1 cellular context compared by ENCODE assay signal in genomic region chr13:45219938-45220375, GRCh38.
TF ChIP-seq lines count a peak whose summit lies in the region.

No MANE protein-coding gene starts in this region.

TF ChIP-seq in HEK293, 187 proteins besides CTCF, POLR2A, EP300 and RAD21 (continued from another document and continues in another):
- TF ChIP-seq, protein P1, sequence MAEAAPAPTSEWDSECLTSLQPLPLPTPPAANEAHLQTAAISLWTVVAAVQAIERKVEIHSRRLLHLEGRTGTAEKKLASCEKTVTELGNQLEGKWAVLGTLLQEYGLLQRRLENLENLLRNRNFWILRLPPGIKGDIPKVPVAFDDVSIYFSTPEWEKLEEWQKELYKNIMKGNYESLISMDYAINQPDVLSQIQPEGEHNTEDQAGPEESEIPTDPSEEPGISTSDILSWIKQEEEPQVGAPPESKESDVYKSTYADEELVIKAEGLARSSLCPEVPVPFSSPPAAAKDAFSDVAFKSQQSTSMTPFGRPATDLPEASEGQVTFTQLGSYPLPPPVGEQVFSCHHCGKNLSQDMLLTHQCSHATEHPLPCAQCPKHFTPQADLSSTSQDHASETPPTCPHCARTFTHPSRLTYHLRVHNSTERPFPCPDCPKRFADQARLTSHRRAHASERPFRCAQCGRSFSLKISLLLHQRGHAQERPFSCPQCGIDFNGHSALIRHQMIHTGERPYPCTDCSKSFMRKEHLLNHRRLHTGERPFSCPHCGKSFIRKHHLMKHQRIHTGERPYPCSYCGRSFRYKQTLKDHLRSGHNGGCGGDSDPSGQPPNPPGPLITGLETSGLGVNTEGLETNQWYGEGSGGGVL (tag by site-specific recombination; IDR thresholded peaks at IDR 0.05): no peak
- no peak for TF ChIP-seq ZNF785 (tag by site-specific recombination; IDR thresholded peaks at IDR 0.05)
- no peak for TF ChIP-seq ZNF449 (tag by site-specific recombination; IDR thresholded peaks at IDR 0.05)
- no peak for TF ChIP-seq HOXA7 (CRISPR knock-in tag; IDR thresholded peaks at IDR 0.05; ENCODE audit: borderline replicate concordance)
- no peak for TF ChIP-seq ZNF521 (tag by site-specific recombination; IDR thresholded peaks at IDR 0.05)
- TF ChIP-seq, protein P2, sequence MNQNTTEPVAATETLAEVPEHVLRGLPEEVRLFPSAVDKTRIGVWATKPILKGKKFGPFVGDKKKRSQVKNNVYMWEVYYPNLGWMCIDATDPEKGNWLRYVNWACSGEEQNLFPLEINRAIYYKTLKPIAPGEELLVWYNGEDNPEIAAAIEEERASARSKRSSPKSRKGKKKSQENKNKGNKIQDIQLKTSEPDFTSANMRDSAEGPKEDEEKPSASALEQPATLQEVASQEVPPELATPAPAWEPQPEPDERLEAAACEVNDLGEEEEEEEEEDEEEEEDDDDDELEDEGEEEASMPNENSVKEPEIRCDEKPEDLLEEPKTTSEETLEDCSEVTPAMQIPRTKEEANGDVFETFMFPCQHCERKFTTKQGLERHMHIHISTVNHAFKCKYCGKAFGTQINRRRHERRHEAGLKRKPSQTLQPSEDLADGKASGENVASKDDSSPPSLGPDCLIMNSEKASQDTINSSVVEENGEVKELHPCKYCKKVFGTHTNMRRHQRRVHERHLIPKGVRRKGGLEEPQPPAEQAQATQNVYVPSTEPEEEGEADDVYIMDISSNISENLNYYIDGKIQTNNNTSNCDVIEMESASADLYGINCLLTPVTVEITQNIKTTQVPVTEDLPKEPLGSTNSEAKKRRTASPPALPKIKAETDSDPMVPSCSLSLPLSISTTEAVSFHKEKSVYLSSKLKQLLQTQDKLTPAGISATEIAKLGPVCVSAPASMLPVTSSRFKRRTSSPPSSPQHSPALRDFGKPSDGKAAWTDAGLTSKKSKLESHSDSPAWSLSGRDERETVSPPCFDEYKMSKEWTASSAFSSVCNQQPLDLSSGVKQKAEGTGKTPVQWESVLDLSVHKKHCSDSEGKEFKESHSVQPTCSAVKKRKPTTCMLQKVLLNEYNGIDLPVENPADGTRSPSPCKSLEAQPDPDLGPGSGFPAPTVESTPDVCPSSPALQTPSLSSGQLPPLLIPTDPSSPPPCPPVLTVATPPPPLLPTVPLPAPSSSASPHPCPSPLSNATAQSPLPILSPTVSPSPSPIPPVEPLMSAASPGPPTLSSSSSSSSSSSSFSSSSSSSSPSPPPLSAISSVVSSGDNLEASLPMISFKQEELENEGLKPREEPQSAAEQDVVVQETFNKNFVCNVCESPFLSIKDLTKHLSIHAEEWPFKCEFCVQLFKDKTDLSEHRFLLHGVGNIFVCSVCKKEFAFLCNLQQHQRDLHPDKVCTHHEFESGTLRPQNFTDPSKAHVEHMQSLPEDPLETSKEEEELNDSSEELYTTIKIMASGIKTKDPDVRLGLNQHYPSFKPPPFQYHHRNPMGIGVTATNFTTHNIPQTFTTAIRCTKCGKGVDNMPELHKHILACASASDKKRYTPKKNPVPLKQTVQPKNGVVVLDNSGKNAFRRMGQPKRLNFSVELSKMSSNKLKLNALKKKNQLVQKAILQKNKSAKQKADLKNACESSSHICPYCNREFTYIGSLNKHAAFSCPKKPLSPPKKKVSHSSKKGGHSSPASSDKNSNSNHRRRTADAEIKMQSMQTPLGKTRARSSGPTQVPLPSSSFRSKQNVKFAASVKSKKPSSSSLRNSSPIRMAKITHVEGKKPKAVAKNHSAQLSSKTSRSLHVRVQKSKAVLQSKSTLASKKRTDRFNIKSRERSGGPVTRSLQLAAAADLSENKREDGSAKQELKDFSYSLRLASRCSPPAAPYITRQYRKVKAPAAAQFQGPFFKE (tag by site-specific recombination; IDR thresholded peaks at IDR 0.05; ENCODE audit: borderline replicate concordance): no peak
- no peak for TF ChIP-seq ZNF416 (tag by site-specific recombination; IDR thresholded peaks at IDR 0.05)
- TF ChIP-seq ZNF544 (tag by site-specific recombination; IDR thresholded peaks at IDR 0.05): no peak
- TF ChIP-seq ZNF48 (tag by site-specific recombination; IDR thresholded peaks at IDR 0.05): no peak
- TF ChIP-seq, protein P3, sequence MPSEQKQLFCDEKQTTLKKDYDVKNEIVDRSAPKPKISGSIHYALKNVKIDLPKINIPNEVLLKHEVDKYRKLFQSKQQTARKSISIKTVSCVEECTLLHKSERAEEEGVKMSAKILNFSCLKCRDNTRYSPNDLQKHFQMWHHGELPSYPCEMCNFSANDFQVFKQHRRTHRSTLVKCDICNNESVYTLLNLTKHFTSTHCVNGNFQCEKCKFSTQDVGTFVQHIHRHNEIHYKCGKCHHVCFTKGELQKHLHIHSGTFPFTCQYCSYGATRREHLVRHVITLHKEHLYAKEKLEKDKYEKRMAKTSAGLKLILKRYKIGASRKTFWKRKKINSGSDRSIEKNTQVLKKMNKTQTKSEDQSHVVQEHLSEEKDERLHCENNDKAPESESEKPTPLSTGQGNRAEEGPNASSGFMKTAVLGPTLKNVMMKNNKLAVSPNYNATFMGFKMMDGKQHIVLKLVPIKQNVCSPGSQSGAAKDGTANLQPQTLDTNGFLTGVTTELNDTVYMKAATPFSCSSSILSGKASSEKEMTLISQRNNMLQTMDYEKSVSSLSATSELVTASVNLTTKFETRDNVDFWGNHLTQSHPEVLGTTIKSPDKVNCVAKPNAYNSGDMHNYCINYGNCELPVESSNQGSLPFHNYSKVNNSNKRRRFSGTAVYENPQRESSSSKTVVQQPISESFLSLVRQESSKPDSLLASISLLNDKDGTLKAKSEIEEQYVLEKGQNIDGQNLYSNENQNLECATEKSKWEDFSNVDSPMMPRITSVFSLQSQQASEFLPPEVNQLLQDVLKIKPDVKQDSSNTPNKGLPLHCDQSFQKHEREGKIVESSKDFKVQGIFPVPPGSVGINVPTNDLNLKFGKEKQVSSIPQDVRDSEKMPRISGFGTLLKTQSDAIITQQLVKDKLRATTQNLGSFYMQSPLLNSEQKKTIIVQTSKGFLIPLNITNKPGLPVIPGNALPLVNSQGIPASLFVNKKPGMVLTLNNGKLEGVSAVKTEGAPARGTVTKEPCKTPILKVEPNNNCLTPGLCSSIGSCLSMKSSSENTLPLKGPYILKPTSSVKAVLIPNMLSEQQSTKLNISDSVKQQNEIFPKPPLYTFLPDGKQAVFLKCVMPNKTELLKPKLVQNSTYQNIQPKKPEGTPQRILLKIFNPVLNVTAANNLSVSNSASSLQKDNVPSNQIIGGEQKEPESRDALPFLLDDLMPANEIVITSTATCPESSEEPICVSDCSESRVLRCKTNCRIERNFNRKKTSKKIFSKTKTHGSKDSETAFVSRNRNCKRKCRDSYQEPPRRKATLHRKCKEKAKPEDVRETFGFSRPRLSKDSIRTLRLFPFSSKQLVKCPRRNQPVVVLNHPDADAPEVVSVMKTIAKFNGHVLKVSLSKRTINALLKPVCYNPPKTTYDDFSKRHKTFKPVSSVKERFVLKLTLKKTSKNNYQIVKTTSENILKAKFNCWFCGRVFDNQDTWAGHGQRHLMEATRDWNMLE (tag by site-specific recombination; conservative IDR thresholded peaks at IDR 0.05; ENCODE audit: low read depth): no peak
- no peak for TF ChIP-seq ZNF138 (tag by site-specific recombination; IDR thresholded peaks at IDR 0.05; ENCODE audit: borderline replicate concordance)
- no peak for TF ChIP-seq ZNF324 (tag by site-specific recombination; IDR thresholded peaks at IDR 0.05)
- no peak for TF ChIP-seq ZBTB7A (tag by site-specific recombination; IDR thresholded peaks at IDR 0.05; ENCODE audit: low read depth)
- TF ChIP-seq PRDM4 (tag by site-specific recombination; IDR thresholded peaks at IDR 0.05): no peak
- no peak for TF ChIP-seq ZNF768 (tag by site-specific recombination; IDR thresholded peaks at IDR 0.05)
- peak; percentile 23; the same call in 1 of the 2 replicates for TF ChIP-seq ZSCAN30 (tag by site-specific recombination; IDR thresholded peaks at IDR 0.05)
- no peak for TF ChIP-seq ZSCAN5A (tag by site-specific recombination; IDR thresholded peaks at IDR 0.05)
- TF ChIP-seq ZNF670 (tag by site-specific recombination; IDR thresholded peaks at IDR 0.05; ENCODE audit: low read depth): no peak
- TF ChIP-seq ZSCAN23 (tag by site-specific recombination; IDR thresholded peaks at IDR 0.05): 0 out of 2 replicates have a peak, but pooled peaks have one; percentile 18
- TF ChIP-seq HOXD13 (CRISPR knock-in tag; IDR thresholded peaks at IDR 0.05; ENCODE audit: borderline replicate concordance): no peak
- TF ChIP-seq ZNF23 (tag by site-specific recombination; IDR thresholded peaks at IDR 0.05; ENCODE audit: borderline replicate concordance): no peak
- TF ChIP-seq ZNF610 (tag by site-specific recombination; IDR thresholded peaks at IDR 0.05; ENCODE audit: borderline replicate concordance): no peak
- TF ChIP-seq ZXDB (tag by site-specific recombination; IDR thresholded peaks at IDR 0.05): no peak
- TF ChIP-seq ZNF707 (tag by site-specific recombination; IDR thresholded peaks at IDR 0.05): no peak
- no peak for TF ChIP-seq ZNF2 (tag by site-specific recombination; IDR thresholded peaks at IDR 0.05)
- no peak for TF ChIP-seq ZNF654 (tag by site-specific recombination; IDR thresholded peaks at IDR 0.05; ENCODE audit: low read depth)
- no peak for TF ChIP-seq ZNF660 (tag by site-specific recombination; IDR thresholded peaks at IDR 0.05)
- TF ChIP-seq SETDB1 (IDR thresholded peaks at IDR 0.05; ENCODE audit: insufficient read length, low read length): no peak
- TF ChIP-seq ZNF501 (tag by site-specific recombination; IDR thresholded peaks at IDR 0.05): 0 out of 2 replicates have a peak, but pooled peaks have one; percentile 7
- no peak for TF ChIP-seq ZNF677 (tag by site-specific recombination; IDR thresholded peaks at IDR 0.05)
- TF ChIP-seq, protein P4, sequence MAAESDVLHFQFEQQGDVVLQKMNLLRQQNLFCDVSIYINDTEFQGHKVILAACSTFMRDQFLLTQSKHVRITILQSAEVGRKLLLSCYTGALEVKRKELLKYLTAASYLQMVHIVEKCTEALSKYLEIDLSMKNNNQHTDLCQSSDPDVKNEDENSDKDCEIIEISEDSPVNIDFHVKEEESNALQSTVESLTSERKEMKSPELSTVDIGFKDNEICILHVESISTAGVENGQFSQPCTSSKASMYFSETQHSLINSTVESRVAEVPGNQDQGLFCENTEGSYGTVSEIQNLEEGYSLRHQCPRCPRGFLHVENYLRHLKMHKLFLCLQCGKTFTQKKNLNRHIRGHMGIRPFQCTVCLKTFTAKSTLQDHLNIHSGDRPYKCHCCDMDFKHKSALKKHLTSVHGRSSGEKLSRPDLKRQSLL (tag by site-specific recombination; IDR thresholded peaks at IDR 0.05): no peak
- TF ChIP-seq, protein P5, sequence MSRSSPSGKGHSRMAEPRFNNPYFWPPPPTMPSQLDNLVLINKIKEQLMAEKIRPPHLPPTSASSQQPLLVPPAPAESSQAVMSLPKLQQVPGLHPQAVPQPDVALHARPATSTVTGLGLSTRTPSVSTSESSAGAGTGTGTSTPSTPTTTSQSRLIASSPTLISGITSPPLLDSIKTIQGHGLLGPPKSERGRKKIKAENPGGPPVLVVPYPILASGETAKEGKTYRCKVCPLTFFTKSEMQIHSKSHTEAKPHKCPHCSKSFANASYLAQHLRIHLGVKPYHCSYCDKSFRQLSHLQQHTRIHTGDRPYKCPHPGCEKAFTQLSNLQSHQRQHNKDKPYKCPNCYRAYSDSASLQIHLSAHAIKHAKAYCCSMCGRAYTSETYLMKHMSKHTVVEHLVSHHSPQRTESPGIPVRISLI (tag by site-specific recombination; IDR thresholded peaks at IDR 0.05): peak; percentile 73; the same call in 1 of the 2 replicates
- TF ChIP-seq ZNF184 (tag by site-specific recombination; IDR thresholded peaks at IDR 0.05): 0 out of 2 replicates have a peak, but pooled peaks have one; percentile 49
